In the genomic region with DNA sequence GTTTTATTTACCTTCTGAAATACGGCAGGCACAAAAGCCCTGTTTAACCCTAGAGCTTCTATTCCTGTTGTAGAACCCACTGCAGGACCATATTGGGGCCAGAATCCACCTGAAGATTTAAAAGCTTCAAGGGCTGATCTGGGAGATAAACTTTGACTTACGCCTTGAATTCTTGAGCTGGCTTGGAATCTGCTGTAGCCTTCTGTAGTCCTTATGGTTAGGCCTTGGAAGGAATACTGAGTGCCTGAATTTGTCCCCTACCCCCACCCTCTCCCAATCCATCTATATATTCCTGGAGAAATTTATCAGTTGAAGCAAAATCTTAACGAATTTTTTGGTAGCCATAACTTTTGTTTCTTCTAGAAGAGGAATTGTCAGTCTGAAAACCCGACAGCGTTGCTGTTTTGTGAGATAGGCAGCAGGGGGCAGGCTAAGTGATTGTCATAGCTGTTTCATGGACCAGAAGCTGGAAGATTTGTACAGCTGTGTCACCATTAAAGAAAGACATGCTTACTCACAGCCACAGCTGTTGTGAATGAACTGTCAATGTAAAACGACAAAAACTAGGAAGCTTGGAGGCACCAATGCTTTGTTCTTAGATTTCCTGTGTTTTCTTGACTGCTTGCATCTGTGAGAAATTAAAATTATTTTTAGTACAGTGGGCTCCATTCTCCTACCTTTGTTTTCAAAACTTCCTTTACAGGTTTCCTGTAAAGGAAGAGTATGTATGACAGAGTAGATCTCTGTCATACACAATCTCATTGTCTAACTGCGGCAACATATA, we compare ENCODE assay signal across 8 cellular contexts. TPM values are rescaled to one million over a fixed set of nuclear protein-coding genes. Genes with fewer than 3 reads are reported as not detected.
DNase-seq lines count a peak whose midpoint lies in the region; ATAC-seq and TF ChIP-seq lines count a peak whose summit lies in the region.

No MANE protein-coding gene starts in this region.

- no peaks in the 10 kb centered on the region for H3K27me3 ChIP-seq in MG63

- ATAC-seq in activated CD8-positive, alpha-beta memory T cell treated with anti-CD3 and anti-CD28 coated beads, Interleukin-2, amount 10 ng/mL, durations not matched to agents 7 days and 5 days = peak; percentile 88
- ATAC-seq in central memory CD8-positive, alpha-beta T cell (replicated peaks; ENCODE audit: extremely low read depth, poor library complexity, severe bottlenecking) = peak; percentile 73
- ATAC-seq in left colon = peak; percentile 88

- H3K9me3 Mint-ChIP-seq in activated CD8-positive, alpha-beta memory T cell treated with anti-CD3 and anti-CD28 coated beads, Interleukin-2, amount 10 ng/mL, durations not matched to agents 7 days and 5 days (ENCODE audit: low read depth) = no peaks in the 10 kb centered on the region
- H3K9me3 Mint-ChIP-seq in central memory CD8-positive, alpha-beta T cell = no peaks in the 10 kb centered on the region

- H3K27ac Mint-ChIP-seq in activated CD8-positive, alpha-beta memory T cell treated with anti-CD3 and anti-CD28 coated beads, Interleukin-2, amount 10 ng/mL, durations not matched to agents 7 days and 5 days = peak overlapping the region; percentile 32
- H3K27ac Mint-ChIP-seq in central memory CD8-positive, alpha-beta T cell (ENCODE audit: low read depth) = no peak overlapping the region

- CTCF ChIA-PET in activated CD8-positive, alpha-beta memory T cell treated with anti-CD3 and anti-CD28 coated beads, Interleukin-2, amount 10 ng/mL, durations not matched to agents 7 days and 5 days (lab: Charles Lee) = interaction anchor here (0.5 to 5.6 kb wide), 14 partner anchors 8 to 142 kb away, joined by 3 to 46 read pairs (median 9); a partner anchor contains a TSS
- CTCF ChIA-PET in HEK293T (lab: Yijun Ruan, JAX) = interaction anchor here (0.7 to 2.2 kb wide), 9 partner anchors 11 to 142 kb away, joined by 3 to 10 read pairs (median 5); a partner anchor contains a TSS

- no peak overlapping the region for H3K4me3 Mint-ChIP-seq in activated CD8-positive, alpha-beta memory T cell treated with anti-CD3 and anti-CD28 coated beads, Interleukin-2, amount 10 ng/mL, durations not matched to agents 7 days and 5 days
- no peak overlapping the region for H3K4me3 Mint-ChIP-seq in central memory CD8-positive, alpha-beta T cell

- peaks cover 7% of the 10 kb centered on the region for H3K4me1 Mint-ChIP-seq in activated CD8-positive, alpha-beta memory T cell treated with anti-CD3 and anti-CD28 coated beads, Interleukin-2, amount 10 ng/mL, durations not matched to agents 7 days and 5 days
- H3K4me1 Mint-ChIP-seq in central memory CD8-positive, alpha-beta T cell = no peaks in the 10 kb centered on the region

- no peak overlapping the region for H3K4me3 ChIP-seq in MG63

- DNase-seq in activated CD8-positive, alpha-beta memory T cell treated with anti-CD3 and anti-CD28 coated beads, Interleukin-2, amount 10 ng/mL, durations not matched to agents 7 days and 5 days = peak; percentile 71
- DNase-seq in activated CD8-positive, alpha-beta memory T cell treated with anti-CD3 and anti-CD28 coated beads for 24 hours = no peak
- DNase-seq in HEK293T (ENCODE audit: extremely low spot score) (peak; percentile 59), MG63 (peak; percentile 52), T1000 (lab: John Stamatoyannopoulos, UW) (peak; percentile 22), left colon (peak in 1 of 2 donors; percentile 55)
- peak in 1 of 2 donors; percentile 42 for DNase-seq in central memory CD8-positive, alpha-beta T cell (ENCODE audit: low spot score in 2 of 2)
- peak; percentile 23 to 28 (median 25) for DNase-seq in stimulated activated CD4-positive, alpha-beta T cell treated with anti-CD3 and anti-CD28 coated beads, TNF-alpha, amount 100 ng/mL, for 24 hours (ENCODE audit: low read depth in 3 of 3)

- POLR2A ChIA-PET in HEK293T (lab: Yijun Ruan, JAX) = no interaction called here

- H3K36me3 Mint-ChIP-seq in activated CD8-positive, alpha-beta memory T cell treated with anti-CD3 and anti-CD28 coated beads, Interleukin-2, amount 10 ng/mL, durations not matched to agents 7 days and 5 days = peaks cover 26% of the 10 kb centered on the region
- H3K36me3 Mint-ChIP-seq in central memory CD8-positive, alpha-beta T cell (ENCODE audit: insufficient read depth) = peaks cover 35% of the 10 kb centered on the region

- no peaks in the 10 kb centered on the region for H3K27me3 Mint-ChIP-seq in activated CD8-positive, alpha-beta memory T cell treated with anti-CD3 and anti-CD28 coated beads, Interleukin-2, amount 10 ng/mL, durations not matched to agents 7 days and 5 days
- H3K27me3 Mint-ChIP-seq in central memory CD8-positive, alpha-beta T cell = no peaks in the 10 kb centered on the region

- peaks cover 82% of the 10 kb centered on the region for H3K36me3 ChIP-seq in MG63

- intact Hi-C loops in left colon (cut with DNase I, micrococcal nuclease) = loop anchor here in 1 of 2 donors (5.0 to 10.0 kb wide), 2 partner anchors 65 to 133 kb away; no protein-coding TSS in a partner anchor

- H3K9me3 ChIP-seq in MG63 = no peaks in the 10 kb centered on the region

TF ChIP-seq in HEK293T, 16 proteins besides CTCF, POLR2A, EP300 and RAD21:
- TF ChIP-seq HDGF (IDR thresholded peaks at IDR 0.05; ENCODE audit: borderline replicate concordance) (no peak), ZNF384 (IDR thresholded peaks at IDR 0.05) (no peak), SP1 (IDR thresholded peaks at IDR 0.05) (no peak), SUZ12 (IDR thresholded peaks at IDR 0.05) (no peak), ARNT (IDR thresholded peaks at IDR 0.05) (no peak), ELF4 (IDR thresholded peaks at IDR 0.05) (no peak), FOXM1 (IDR thresholded peaks at IDR 0.05; ENCODE audit: borderline replicate concordance) (no peak), CTBP1 (IDR thresholded peaks at IDR 0.05; ENCODE audit: borderline replicate concordance) (no peak), L3MBTL2 (conservative IDR thresholded peaks at IDR 0.05) (no peak), BHLHE40 (IDR thresholded peaks at IDR 0.05; ENCODE audit: borderline replicate concordance) (no peak), FOXA1 (IDR thresholded peaks at IDR 0.05) (no peak), TARDBP (IDR thresholded peaks at IDR 0.05) (no peak), NFRKB (IDR thresholded peaks at IDR 0.05) (no peak), LEF1 (IDR thresholded peaks at IDR 0.05; ENCODE audit: borderline replicate concordance) (no peak), FOXK2 (IDR thresholded peaks at IDR 0.05) (no peak)
- TF ChIP-seq, protein P1, sequence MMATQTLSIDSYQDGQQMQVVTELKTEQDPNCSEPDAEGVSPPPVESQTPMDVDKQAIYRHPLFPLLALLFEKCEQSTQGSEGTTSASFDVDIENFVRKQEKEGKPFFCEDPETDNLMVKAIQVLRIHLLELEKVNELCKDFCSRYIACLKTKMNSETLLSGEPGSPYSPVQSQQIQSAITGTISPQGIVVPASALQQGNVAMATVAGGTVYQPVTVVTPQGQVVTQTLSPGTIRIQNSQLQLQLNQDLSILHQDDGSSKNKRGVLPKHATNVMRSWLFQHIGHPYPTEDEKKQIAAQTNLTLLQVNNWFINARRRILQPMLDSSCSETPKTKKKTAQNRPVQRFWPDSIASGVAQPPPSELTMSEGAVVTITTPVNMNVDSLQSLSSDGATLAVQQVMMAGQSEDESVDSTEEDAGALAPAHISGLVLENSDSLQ (IDR thresholded peaks at IDR 0.05) = no peak

RNA-seq across cellular contexts. Expression of a gene that starts 12.8 kb away (rescaled TPM):
- total RNA-seq in activated CD8-positive, alpha-beta memory T cell treated with anti-CD3 and anti-CD28 coated beads, Interleukin-2, amount 10 ng/mL, durations not matched to agents 7 days and 5 days = 1 to 10 TPM; 6.7 to 7.5 TPM
- not detected in 2 replicates for total RNA-seq in MG63 (2014; rRNA removed; shearing (Covaris generic); ENCODE audit: low replicate concordance)
- 10 to 100 TPM; 49.4 to 63.8 TPM for total RNA-seq in left colon

RNA-seq across cellular contexts. Expression of a gene that starts 15.3 kb away (rescaled TPM):
- 10 to 100 TPM; 39.4 to 50.9 TPM for total RNA-seq in activated CD8-positive, alpha-beta memory T cell treated with anti-CD3 and anti-CD28 coated beads, Interleukin-2, amount 10 ng/mL, durations not matched to agents 7 days and 5 days
- total RNA-seq in MG63 (2014; rRNA removed; shearing (Covaris generic); ENCODE audit: low replicate concordance) = 60.3 and 98.4 TPM in 2 replicates
- 10 to 100 TPM; 42.4 to 58.6 TPM for total RNA-seq in left colon

Comparison
In these comparisons a context has a peak if more than half of its experiments do, and no peak if none do; other contexts are left out.
1. RNA of a gene that starts 12.8 kb away (total RNA-seq): 49.4 to 63.8 TPM in left colon; 6.7 to 7.5 TPM in activated CD8-positive, alpha-beta memory T cell treated with anti-CD3 and anti-CD28 coated beads, Interleukin-2, amount 10 ng/mL, durations not matched to agents 7 days and 5 days and not detected in MG63; every median in the first group is over 4 times any median in the second.
2. Peak in every context shown above with its lines, with median percentiles within 50 percentile points of each other: ATAC-seq.